29 cellular contexts compared by ENCODE assay signal in the genomic region with DNA sequence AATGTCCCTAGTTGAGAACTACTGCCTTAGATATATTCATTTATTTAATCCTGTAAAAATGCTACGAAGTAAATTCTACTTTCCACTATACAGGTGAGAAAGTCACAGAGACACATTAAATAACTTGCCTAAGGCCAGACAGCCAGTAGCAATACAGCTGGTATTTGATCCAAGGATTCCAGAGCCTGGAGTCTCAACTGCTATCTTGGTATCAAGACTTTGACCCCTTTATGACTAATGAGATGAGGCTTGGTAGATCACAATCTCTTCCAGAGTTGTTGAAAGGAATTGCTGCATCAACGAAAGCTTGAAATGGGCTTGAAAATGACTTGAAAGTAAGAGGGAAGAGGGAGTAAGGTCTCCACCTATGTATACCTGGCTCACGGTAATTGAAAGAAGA.
"Had no signal": no experiment of that assay in that cellular context is flagged by ENCODE, and none has a peak within 500 bp of the region (broad histone marks: within the 10 kb centered on the region; RNA-seq: fewer than 3 reads in every experiment).

No MANE protein-coding gene starts in this region.

- H3K27ac ChIP-seq: heart right ventricle, left lung, ovary, right lobe of liver, skin epidermis, stomach, thyroid gland, upper lobe of right lung had no signal

- H3K27me3 ChIP-seq: heart right ventricle, left lung, ovary, right lobe of liver, stomach, thyroid gland, upper lobe of right lung had no signal

- DNase-seq: activated CD4-positive, alpha-beta T cell treated with anti-CD3 and anti-CD28 coated beads for 36 hours; activated CD4-positive, CD25-positive, alpha-beta regulatory T cell; activated CD8-positive, alpha-beta memory T cell treated with anti-CD3 and anti-CD28 coated beads, Interleukin-2, amount 10 ng/mL, durations not matched to agents 7 days and 5 days; activated CD8-positive, alpha-beta T cell treated with anti-CD3 and anti-CD28 coated beads, Interleukin-2, amount 10 ng/mL, durations not matched to agents 7 days and 5 days; activated T-cell treated with anti-CD3 and anti-CD28 coated beads, Interleukin-2, amount 50 U/mL, for 48 hours; anterior cingulate cortex; endodermal cell; foreskin melanocyte; heart right ventricle; left lung; naive B cell; nephron progenitor cell; ovary; right lobe of liver; stimulated activated CD4-positive, alpha-beta T cell treated with anti-CD3 and anti-CD28 coated beads, Interleukin-1b, Interleukin-23, amount 100 ng/mL, for 48 hours; stimulated activated CD4-positive, alpha-beta T cell treated with anti-CD3 and anti-CD28 coated beads, Interleukin-4, amount 100 ng/mL, for 4 hours; stimulated activated CD8-positive, alpha-beta memory T cell treated with anti-CD3 and anti-CD28 coated beads, Interleukin-4, amount 100 ng/mL, for 48 hours; stimulated activated naive B cell treated with anti-CD40 and anti-IgM and Interleukin-4, amounts not matched to agents 10 μg/mL and 1 μg/mL and 100 μg/mL, for 72 hours; stomach; thyroid gland; upper lobe of right lung had no signal

- H3K4me3 ChIP-seq: heart right ventricle, left lung, lung, ovary, right lobe of liver, skin epidermis, stomach, thyroid gland, upper lobe of right lung had no signal

- H3K4me3 Mint-ChIP-seq: activated CD4-positive, alpha-beta T cell treated with anti-CD3 and anti-CD28 coated beads for 36 hours; activated CD8-positive, alpha-beta memory T cell treated with anti-CD3 and anti-CD28 coated beads, Interleukin-2, amount 10 ng/mL, durations not matched to agents 7 days and 5 days; activated CD8-positive, alpha-beta T cell treated with anti-CD3 and anti-CD28 coated beads, Interleukin-2, amount 10 ng/mL, durations not matched to agents 7 days and 5 days; central memory CD8-positive, alpha-beta T cell; dendritic cell treated with granulocyte-macrophage colony-stimulating factor and Interleukin-4, amounts not matched to agents 40 ng/mL and 50 ng/mL, for 4 days; endodermal cell; naive B cell; nephron progenitor cell; stimulated activated naive B cell treated with anti-CD40 and anti-IgM and Interleukin-4, amounts not matched to agents 10 μg/mL and 1 μg/mL and 100 μg/mL, for 72 hours had no signal

- ATAC-seq: activated CD4-positive, alpha-beta T cell treated with anti-CD3 and anti-CD28 coated beads for 36 hours; activated CD8-positive, alpha-beta memory T cell treated with anti-CD3 and anti-CD28 coated beads, Interleukin-2, amount 10 ng/mL, durations not matched to agents 7 days and 5 days; activated CD8-positive, alpha-beta T cell treated with anti-CD3 and anti-CD28 coated beads, Interleukin-2, amount 10 ng/mL, durations not matched to agents 7 days and 5 days; activated naive CD4-positive, alpha-beta T cell treated with anti-CD3 and anti-CD28 coated beads, Interleukin-2, amount 50 U/mL, for 72 hours; esophagus mucosa; heart right ventricle; left lung; stimulated activated naive B cell treated with anti-CD40 and anti-IgM and Interleukin-4, amounts not matched to agents 10 μg/mL and 1 μg/mL and 100 μg/mL, for 72 hours; upper lobe of right lung had no signal

- H3K9me3 Mint-ChIP-seq: activated T-helper 2 cell treated with anti-CD3 and anti-CD28 coated beads, Interferon-gamma antibody, Interleukin-2, Interleukin-4, amounts not matched to agents 10 μg/mL and 5 μg/mL and 100 μg/mL, durations not matched to agents 14 hours and 24 hours and 36 hours; dendritic cell treated with granulocyte-macrophage colony-stimulating factor and Interleukin-4, amounts not matched to agents 40 ng/mL and 50 ng/mL, for 4 days; endodermal cell; nephron progenitor cell had no signal

- H3K4me1 Mint-ChIP-seq: activated CD4-positive, alpha-beta T cell treated with anti-CD3 and anti-CD28 coated beads for 36 hours; activated CD8-positive, alpha-beta memory T cell treated with anti-CD3 and anti-CD28 coated beads, Interleukin-2, amount 10 ng/mL, durations not matched to agents 7 days and 5 days; central memory CD8-positive, alpha-beta T cell; naive B cell; stimulated activated naive B cell treated with anti-CD40 and anti-IgM and Interleukin-4, amounts not matched to agents 10 μg/mL and 1 μg/mL and 100 μg/mL, for 72 hours had no signal

- H3K27me3 Mint-ChIP-seq: activated CD4-positive, alpha-beta T cell treated with anti-CD3 and anti-CD28 coated beads for 36 hours; activated CD8-positive, alpha-beta memory T cell treated with anti-CD3 and anti-CD28 coated beads, Interleukin-2, amount 10 ng/mL, durations not matched to agents 7 days and 5 days; central memory CD8-positive, alpha-beta T cell; dendritic cell treated with granulocyte-macrophage colony-stimulating factor and Interleukin-4, amounts not matched to agents 40 ng/mL and 50 ng/mL, for 4 days; progenitor cell of endocrine pancreas; stimulated activated naive B cell treated with anti-CD40 and anti-IgM and Interleukin-4, amounts not matched to agents 10 μg/mL and 1 μg/mL and 100 μg/mL, for 72 hours had no signal

- H3K36me3 ChIP-seq: ovary, thyroid gland had no signal

- H3K9me3 ChIP-seq: ovary, right lobe of liver, stomach, thyroid gland, upper lobe of right lung had no signal

- H3K4me1 ChIP-seq: heart right ventricle, left lung, right lobe of liver, stomach, thyroid gland, upper lobe of right lung had no signal

- H3K27ac Mint-ChIP-seq: activated CD4-positive, alpha-beta T cell treated with anti-CD3 and anti-CD28 coated beads for 36 hours; activated CD8-positive, alpha-beta memory T cell treated with anti-CD3 and anti-CD28 coated beads, Interleukin-2, amount 10 ng/mL, durations not matched to agents 7 days and 5 days; activated CD8-positive, alpha-beta T cell treated with anti-CD3 and anti-CD28 coated beads, Interleukin-2, amount 10 ng/mL, durations not matched to agents 7 days and 5 days; activated naive CD4-positive, alpha-beta T cell treated with anti-CD3 and anti-CD28 coated beads, Interleukin-2, amount 50 U/mL, for 72 hours; activated T-helper 2 cell treated with anti-CD3 and anti-CD28 coated beads, Interferon-gamma antibody, Interleukin-2, Interleukin-4, amounts not matched to agents 10 μg/mL and 5 μg/mL and 100 μg/mL, durations not matched to agents 14 hours and 24 hours and 36 hours; dendritic cell treated with granulocyte-macrophage colony-stimulating factor and Interleukin-4, amounts not matched to agents 40 ng/mL and 50 ng/mL, for 4 days; endodermal cell; nephron progenitor cell; progenitor cell of endocrine pancreas; stimulated activated naive B cell treated with anti-CD40 and anti-IgM and Interleukin-4, amounts not matched to agents 10 μg/mL and 1 μg/mL and 100 μg/mL, for 72 hours had no signal
